1 cellular context compared by ENCODE assay signal in the genomic region with DNA sequence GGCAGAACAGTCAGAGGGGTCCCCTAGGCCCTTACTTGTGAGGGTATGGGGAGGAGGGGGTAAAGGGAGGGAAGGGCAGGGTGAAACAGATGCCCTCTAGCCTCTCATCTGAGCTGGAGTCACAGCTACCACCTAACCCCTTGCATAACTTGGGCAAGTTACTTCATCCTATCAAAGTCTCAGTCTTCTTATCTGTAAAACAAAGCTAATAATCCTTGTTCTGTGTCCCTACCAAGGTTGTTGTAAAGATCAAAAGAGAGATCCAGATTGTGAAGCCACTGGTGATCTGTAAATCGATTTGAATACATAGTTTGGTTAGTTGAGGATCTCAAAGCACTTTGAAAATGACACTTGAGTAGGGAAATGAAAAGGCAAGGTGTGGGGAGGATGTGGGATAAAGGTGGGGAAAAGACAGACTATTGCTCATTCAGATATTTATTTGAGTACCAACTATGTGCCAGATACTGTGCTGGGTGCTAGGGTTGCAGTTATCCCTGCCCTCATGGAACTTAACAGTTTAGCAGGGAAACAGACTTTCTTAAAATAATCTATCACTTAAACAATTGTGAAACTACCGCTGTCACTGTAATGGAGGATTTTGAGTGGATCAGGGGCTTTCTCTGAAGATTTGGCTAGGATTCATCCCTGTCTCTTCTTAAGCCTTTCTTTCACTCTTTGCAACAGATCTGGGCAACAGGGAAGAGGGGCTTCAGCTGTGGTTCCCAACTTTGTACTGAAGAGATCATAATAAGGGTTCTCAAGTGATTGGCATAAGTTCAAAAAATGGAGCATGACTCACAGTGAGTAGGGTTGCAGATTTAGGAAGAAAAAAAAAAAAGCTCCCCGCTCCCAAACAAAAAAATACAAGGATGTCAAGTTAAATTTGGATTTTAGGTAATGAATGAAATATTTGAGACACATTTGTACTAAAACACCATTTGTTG.
TF ChIP-seq lines count a peak whose summit lies in the region.

No MANE protein-coding gene starts in this region.

TF ChIP-seq in IMR-90, 13 proteins besides CTCF, POLR2A, EP300 and RAD21 (continued from another document):
- TF ChIP-seq ELK1 (IDR thresholded peaks at IDR 0.05; ENCODE audit: borderline replicate concordance, low read depth, low read length), result no peak
- TF ChIP-seq CHD1 (IDR thresholded peaks at IDR 0.05; ENCODE audit: low read depth, low read length), result no peak
- no peak for TF ChIP-seq MAFK (IDR thresholded peaks at IDR 0.05; ENCODE audit: low read depth, low read length)
- TF ChIP-seq FOS (IDR thresholded peaks at IDR 0.05; ENCODE audit: low read depth, low read length), result no peak
- TF ChIP-seq, protein P1, sequence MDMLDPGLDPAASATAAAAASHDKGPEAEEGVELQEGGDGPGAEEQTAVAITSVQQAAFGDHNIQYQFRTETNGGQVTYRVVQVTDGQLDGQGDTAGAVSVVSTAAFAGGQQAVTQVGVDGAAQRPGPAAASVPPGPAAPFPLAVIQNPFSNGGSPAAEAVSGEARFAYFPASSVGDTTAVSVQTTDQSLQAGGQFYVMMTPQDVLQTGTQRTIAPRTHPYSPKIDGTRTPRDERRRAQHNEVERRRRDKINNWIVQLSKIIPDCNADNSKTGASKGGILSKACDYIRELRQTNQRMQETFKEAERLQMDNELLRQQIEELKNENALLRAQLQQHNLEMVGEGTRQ (IDR thresholded peaks at IDR 0.05; ENCODE audit: low read depth, low read length), result no peak
- no peak for TF ChIP-seq SMC3 (IDR thresholded peaks at IDR 0.05; ENCODE audit: low read depth, low read length)
- no peak for TF ChIP-seq BHLHE40 (IDR thresholded peaks at IDR 0.05; ENCODE audit: low read depth, low read length)
- no peak for TF ChIP-seq RCOR1 (IDR thresholded peaks at IDR 0.05; ENCODE audit: insufficient replicate concordance, low read length)
- TF ChIP-seq CEBPB (IDR thresholded peaks at IDR 0.05; ENCODE audit: low read depth, low read length), result no peak
- no peak for TF ChIP-seq NFE2L2 (IDR thresholded peaks at IDR 0.05; ENCODE audit: low read depth, low read length)
- TF ChIP-seq MXI1 (IDR thresholded peaks at IDR 0.05; ENCODE audit: borderline replicate concordance, low read depth, low read length), result no peak
- no peak for TF ChIP-seq MAZ (IDR thresholded peaks at IDR 0.05; ENCODE audit: borderline replicate concordance, low read depth, low read length)
TF ChIP-seq in IMR-90: peak in this region for 0.
